In the genomic region with DNA sequence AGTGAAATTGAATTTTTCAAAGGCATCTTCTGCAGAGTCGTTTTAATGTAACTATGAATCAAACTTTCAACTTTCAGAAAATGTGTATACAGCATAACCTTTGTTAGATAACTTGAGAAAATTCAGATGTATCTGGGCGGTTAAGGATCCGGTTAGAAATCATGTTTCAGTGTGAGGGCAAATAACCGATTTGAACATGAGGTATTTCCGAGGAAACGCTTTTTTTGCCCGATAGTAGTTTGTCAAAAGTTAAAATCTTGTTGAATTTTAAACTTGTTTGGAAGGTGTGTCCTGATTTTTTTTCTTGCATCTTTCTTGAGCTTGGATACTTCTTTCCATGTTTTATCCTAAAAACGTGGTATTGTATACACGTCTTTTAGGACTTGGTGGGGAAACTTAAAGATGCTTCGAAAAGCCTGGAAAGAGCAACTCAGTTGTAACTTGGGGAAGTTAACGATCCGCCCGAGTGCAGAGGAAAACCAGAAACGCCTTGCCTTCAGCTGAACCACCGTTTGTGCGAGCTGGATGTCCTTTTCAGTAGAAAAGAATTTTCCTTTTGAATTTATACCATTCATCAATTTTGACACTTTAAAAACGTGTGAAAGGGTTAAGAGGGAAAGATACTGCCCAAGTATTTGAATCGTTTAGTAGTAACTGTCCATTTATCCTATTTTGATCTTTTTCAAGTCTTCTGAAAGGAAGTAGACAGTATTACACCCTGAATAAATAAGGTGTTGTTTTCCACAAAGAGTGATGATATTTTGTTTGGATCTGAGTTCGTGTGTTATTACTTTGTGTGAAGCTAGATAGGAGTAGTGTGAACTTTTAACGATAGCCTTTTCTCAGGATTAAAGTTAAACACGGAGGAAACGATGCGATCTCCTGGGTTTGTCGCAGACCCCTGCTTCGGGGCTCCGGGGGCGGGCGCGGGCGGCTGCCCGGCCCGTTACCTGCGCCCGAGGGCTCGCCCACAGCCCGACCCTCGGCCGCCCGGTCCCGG, we compare ENCODE assay signal across 8 cellular contexts. TPM values are rescaled to one million over a fixed set of nuclear protein-coding genes. Genes with fewer than 3 reads are reported as not detected.
DNase-seq lines count a peak whose midpoint lies in the region; TF ChIP-seq lines count a peak whose summit lies in the region.

No MANE protein-coding gene starts in this region.

- H3K27ac ChIP-seq in CD8-positive, alpha-beta memory T cell (ENCODE audit: low read depth, low read length) = peak overlapping the region; percentile 44
- peak overlapping the region; percentile 97 for H3K27ac ChIP-seq in KMS-11
- no peak overlapping the region for H3K27ac ChIP-seq in mammary epithelial cell (ENCODE audit: insufficient read depth, low read depth, low read length)

- H3K4me1 ChIP-seq in CD8-positive, alpha-beta memory T cell (ENCODE audit: insufficient read depth, low read length) = peaks cover 52% of the 10 kb centered on the region
- peaks cover 37% of the 10 kb centered on the region for H3K4me1 ChIP-seq in KMS-11 (ENCODE audit: low read depth, poor library complexity, severe bottlenecking)
- peaks cover 16% of the 10 kb centered on the region for H3K4me1 ChIP-seq in mammary epithelial cell (ENCODE audit: insufficient read depth, low read length)
- H3K4me1 ChIP-seq in mucosa of stomach (ENCODE audit: control insufficient read depth, insufficient read depth, low read length) = peaks cover 18% of the 10 kb centered on the region

- BruUV-seq in mammary epithelial cell (replicated peaks; lab: Mats Ljungman, UMichigan) = no TSS peak

- H3K79me2 ChIP-seq in KMS-11 (ENCODE audit: insufficient read depth, low read depth) = peaks cover 81% of the 10 kb centered on the region
- peaks cover 33% of the 10 kb centered on the region for H3K79me2 ChIP-seq in mammary epithelial cell (ENCODE audit: insufficient read depth, low read length)

- H3K36me3 Mint-ChIP-seq in CD8-positive, alpha-beta memory T cell = peaks cover 0 to 20% (median 0%) of the 10 kb centered on the region in 3 donors

- in situ Hi-C loops in mammary epithelial cell (cut with MboI; ENCODE audit: low sequenced_read_pairs in 2 of 2) (loop anchor here in 1 of 2 donors (10.0 kb wide), 1 partner anchor 315 kb away; the partner anchor contains the start of gene DNAJC1), G401 (cut with HindIII; ENCODE audit: low sequenced_read_pairs) (loop anchor here (25.0 kb wide), 1 partner anchor 667 kb away; no protein-coding TSS in a partner anchor)

- H3K4me3 Mint-ChIP-seq in CD8-positive, alpha-beta memory T cell = peak overlapping the region; percentile 88 to 98 (median 92)

- POLR2A ChIA-PET in CD8-positive, alpha-beta memory T cell (lab: Charles Lee) = interaction anchor here (1.4 to 1.7 kb wide), 2 partner anchors 15 to 21 kb away, joined by 4 to 9 read pairs; no protein-coding TSS in a partner anchor

- WGBS in mammary epithelial cell (ENCODE audit: low coverage, missing lambda C conversion rate) = 64% methylated on average over 23 of the region's 40 CpGs

- H3K9me3 Mint-ChIP-seq in CD8-positive, alpha-beta memory T cell = peaks cover 0 to 4% (median 0%) of the 10 kb centered on the region in 5 donors

- CTCF ChIA-PET in CD8-positive, alpha-beta memory T cell (lab: Charles Lee) = interaction anchor here (1.0 to 1.5 kb wide), 2 partner anchors 12 to 117 kb away, joined by 3 read pairs; no protein-coding TSS in a partner anchor
- CTCF ChIA-PET in mammary epithelial cell (lab: Charles Lee; ENCODE audit: low non-redundant PET) = no interaction called here

- peaks cover 9 to 37% of the 10 kb centered on the region in 2 donors for H3K27me3 Mint-ChIP-seq in CD8-positive, alpha-beta memory T cell

- peak overlapping the region; percentile 90 for H3K4me2 ChIP-seq in KMS-11
- peak overlapping the region; percentile 76 for H3K4me2 ChIP-seq in mammary epithelial cell (ENCODE audit: insufficient read depth, low read depth, low read length)

- H4K20me1 ChIP-seq in KMS-11 (ENCODE audit: insufficient read depth) (no peaks in the 10 kb centered on the region), mammary epithelial cell (ENCODE audit: insufficient read depth, low read length) (no peaks in the 10 kb centered on the region)

- H3K9me3 ChIP-seq in CD8-positive, alpha-beta memory T cell (ENCODE audit: low read length) = no peaks in the 10 kb centered on the region
- no peaks in the 10 kb centered on the region for H3K9me3 ChIP-seq in mammary epithelial cell (replicated peaks; ENCODE audit: insufficient read depth, low read length)
- H3K9me3 ChIP-seq in mucosa of stomach (ENCODE audit: control insufficient read depth, low read length) = no peaks in the 10 kb centered on the region

- peaks cover 48 to 73% (median 72%) of the 10 kb centered on the region in 3 donors for H3K4me1 Mint-ChIP-seq in CD8-positive, alpha-beta memory T cell

- H2AFZ ChIP-seq in KMS-11 (ENCODE audit: low read depth) (no peak overlapping the region), mammary epithelial cell (ENCODE audit: low read depth, low read length) (peak overlapping the region; percentile 75)

- no peak for DNase-seq in CD8-positive, alpha-beta memory T cell
- DNase-seq in mammary epithelial cell = no peak
- DNase-seq in G401 (ENCODE audit: low spot score) = no peak
- DNase-seq in NCI-H345 (lab: John Stamatoyannopoulos, UW) = no peak
- no peak for DNase-seq in NCI-H1048 (lab: John Stamatoyannopoulos, UW)
- no peak for DNase-seq in NCI-H2227 (lab: John Stamatoyannopoulos, UW; ENCODE audit: unreplicated experiment)

- peaks cover 20% of the 10 kb centered on the region for H3K27me3 ChIP-seq in CD8-positive, alpha-beta memory T cell (ENCODE audit: insufficient read depth, low read length, poor library complexity, severe bottlenecking)
- H3K27me3 ChIP-seq in KMS-11 (ENCODE audit: insufficient read depth, low read depth) (peaks cover 17% of the 10 kb centered on the region), mammary epithelial cell (ENCODE audit: insufficient read depth, low read length) (peaks cover 12% of the 10 kb centered on the region), mucosa of stomach (ENCODE audit: control insufficient read depth, insufficient read depth, low read length) (peaks cover 30% of the 10 kb centered on the region)

- TF ChIP-seq CTCF in KMS-11 (conservative IDR thresholded peaks at IDR 0.05; ENCODE audit: low read depth, low read length) = no peak
- no peak for TF ChIP-seq CTCF in mammary epithelial cell (conservative IDR thresholded peaks at IDR 0.05 in 1 of 2, IDR thresholded peaks at IDR 0.05 in 1 of 2; ENCODE audit: extremely low read depth in 1 of 2, insufficient read depth in 1 of 2, low read depth in 1 of 2, low read length in 2 of 2)

- H3K4me3 ChIP-seq in CD8-positive, alpha-beta memory T cell (ENCODE audit: low read length) = peak overlapping the region; percentile 35
- H3K4me3 ChIP-seq in KMS-11 (IDR thresholded peaks at IDR 0.05; ENCODE audit: insufficient read depth, low read depth, low read length) (no peak overlapping the region), mammary epithelial cell (replicated peaks in 1 of 3; ENCODE audit: insufficient read depth in 1 of 3, low read depth in 2 of 3, low read length in 3 of 3) (peak overlapping the region; percentile 38 to 89 (median 41)), mucosa of stomach (ENCODE audit: low read length) (no peak overlapping the region)

- peak overlapping the region; percentile 95 for H3K9ac ChIP-seq in KMS-11
- no peak overlapping the region for H3K9ac ChIP-seq in mammary epithelial cell (ENCODE audit: insufficient read depth, low read length)
- peak overlapping the region; percentile 10 for H3K9ac ChIP-seq in mucosa of stomach (ENCODE audit: low read length)

- dilution Hi-C loops in mammary epithelial cell (cut with HindIII; ENCODE audit: low sequenced_read_pairs) = no loop called here

- H3K36me3 ChIP-seq in CD8-positive, alpha-beta memory T cell (ENCODE audit: insufficient read depth, low read length) = no peaks in the 10 kb centered on the region
- H3K36me3 ChIP-seq in KMS-11 (ENCODE audit: insufficient read depth) (peaks cover 5% of the 10 kb centered on the region; the same call in 1 of the 2 replicates), mammary epithelial cell (ENCODE audit: insufficient read depth, low read length) (no peaks in the 10 kb centered on the region), mucosa of stomach (ENCODE audit: control insufficient read depth, insufficient read depth, low read length) (no peaks in the 10 kb centered on the region)

- intact Hi-C loops in mammary epithelial cell (cut with micrococcal nuclease) = loop anchor here (2.0 to 10.0 kb wide), 6 partner anchors 21 to 823 kb away; partner anchors contain the start of genes DNAJC1, PIP4K2A and SKIDA1

- H3K27ac Mint-ChIP-seq in CD8-positive, alpha-beta memory T cell = peak overlapping the region; percentile 52 to 98 (median 92)

RNA-seq across cellular contexts. Expression of gene BMI1, which starts 1.0 kb away (rescaled TPM):
- total RNA-seq in CD8-positive, alpha-beta memory T cell = 10 to 100 TPM; 87.8 to 97.3 TPM
- polyA plus RNA-seq in CD8-positive, alpha-beta memory T cell = 39.3 TPM
- total RNA-seq in mammary epithelial cell = 10 to 100 TPM; 35.5 to 42.0 TPM
- polyA plus RNA-seq in mammary epithelial cell = 19.0 TPM
- 90.3 TPM for polyA minus RNA-seq in mammary epithelial cell
- total RNA-seq in G401 (2014; rRNA removed; shearing (Covaris generic)) = 305 and 441 TPM in 2 replicates

RNA-seq across cellular contexts. Expression of gene COMMD3, which starts 3.7 kb away (rescaled TPM):
- 10 to 100 TPM; 80.2 to 80.4 TPM for total RNA-seq in CD8-positive, alpha-beta memory T cell
- 61.4 TPM for polyA plus RNA-seq in CD8-positive, alpha-beta memory T cell
- 10 to 100 TPM; 26.7 to 48.5 TPM for total RNA-seq in mammary epithelial cell
- 22.5 TPM for polyA plus RNA-seq in mammary epithelial cell
- 16.0 TPM for polyA minus RNA-seq in mammary epithelial cell
- 119 and 132 TPM in 2 replicates for total RNA-seq in G401 (2014; rRNA removed; shearing (Covaris generic))

RNA-seq across cellular contexts. Expression of gene SPAG6, which starts 25.4 kb away (rescaled TPM):
- total RNA-seq in CD8-positive, alpha-beta memory T cell = under 1 TPM in 1 of 2 experiments, not detected in 1; 0.22 TPM
- not detected for polyA plus RNA-seq in CD8-positive, alpha-beta memory T cell
- not detected for total RNA-seq in mammary epithelial cell
- polyA plus RNA-seq in mammary epithelial cell = not detected
- polyA minus RNA-seq in mammary epithelial cell = not detected
- total RNA-seq in G401 (2014; rRNA removed; shearing (Covaris generic)) = 52.9 and 57.2 TPM in 2 replicates

Comparison
In these comparisons a context has a peak if more than half of its experiments do, and no peak if none do; other contexts are left out.
1. H3K4me3 ChIP-seq: peak in CD8-positive, alpha-beta memory T cell (single experiment) and mammary epithelial cell (3 of 3); none in KMS-11 (single experiment) and mucosa of stomach (single experiment).
2. RNA of gene SPAG6, which starts 25.4 kb away (total RNA-seq): 52.9 to 57.2 TPM in G401; 0.22 TPM in CD8-positive, alpha-beta memory T cell and not detected in mammary epithelial cell; every median in the first group is over 10 times any median in the second.